In the genomic region with DNA sequence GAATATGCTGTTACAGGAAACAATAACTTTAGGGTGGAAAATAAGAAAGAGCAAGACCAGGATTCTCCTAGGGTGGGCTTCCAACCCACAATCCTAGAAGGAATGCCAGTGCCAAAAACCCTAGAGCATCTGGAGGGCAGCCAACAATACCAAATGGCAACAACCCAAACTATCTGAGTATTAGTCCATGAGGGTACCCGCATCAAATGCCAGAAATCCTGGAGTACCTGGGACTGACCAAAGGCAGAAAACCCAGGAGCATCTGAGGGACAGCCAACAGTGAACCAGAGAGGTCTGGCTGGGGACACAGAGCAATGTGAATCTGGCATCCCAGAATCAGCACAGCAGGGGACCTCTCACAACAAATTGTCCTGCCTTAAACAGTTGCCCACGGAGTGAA, we compare ENCODE assay signal across 40 cellular contexts.
"Had no signal": no experiment of that assay in that cellular context is flagged by ENCODE, and none has a peak within 500 bp of the region (broad histone marks: within the 10 kb centered on the region; RNA-seq: fewer than 3 reads in every experiment).

No MANE protein-coding gene starts in this region.

- FAIRE-seq: bronchial epithelial cell had no signal

- H3K4me1 ChIP-seq: ascending aorta, Peyer's patch, SJSA1 had no signal

- ATAC-seq: activated CD8-positive, alpha-beta memory T cell treated with anti-CD3 and anti-CD28 coated beads, Interleukin-2, amount 10 ng/mL, durations not matched to agents 7 days and 5 days; activated naive CD8-positive, alpha-beta T cell treated with anti-CD3 and anti-CD28 coated beads, Interleukin-2, amount 50 U/mL, for 24 hours; PC-3 had no signal

- H3K27ac Mint-ChIP-seq: activated CD4-positive, alpha-beta memory T cell treated with anti-CD3 and anti-CD28 coated beads, Interleukin-2, amount 10 ng/mL, durations not matched to agents 7 days and 5 days; activated CD8-positive, alpha-beta memory T cell treated with anti-CD3 and anti-CD28 coated beads, Interleukin-2, amount 10 ng/mL, durations not matched to agents 7 days and 5 days; activated naive CD4-positive, alpha-beta T cell treated with anti-CD3 and anti-CD28 coated beads, Interleukin-2, amount 10 ng/mL, durations not matched to agents 7 days and 5 days; activated naive CD8-positive, alpha-beta T cell; activated naive CD8-positive, alpha-beta T cell treated with anti-CD3 and anti-CD28 coated beads, Interleukin-2, amount 50 U/mL, for 24 hours; brain had no signal

- H3K27me3 ChIP-seq: ascending aorta, MG63, Peyer's patch, SJSA1 had no signal

- H3K4me3 ChIP-seq: ascending aorta, MG63, Peyer's patch, SJSA1 had no signal

- H3K4me1 Mint-ChIP-seq: activated CD4-positive, alpha-beta memory T cell treated with anti-CD3 and anti-CD28 coated beads, Interleukin-2, amount 10 ng/mL, durations not matched to agents 7 days and 5 days; activated CD8-positive, alpha-beta memory T cell treated with anti-CD3 and anti-CD28 coated beads, Interleukin-2, amount 10 ng/mL, durations not matched to agents 7 days and 5 days; activated naive CD4-positive, alpha-beta T cell treated with anti-CD3 and anti-CD28 coated beads, Interleukin-2, amount 10 ng/mL, durations not matched to agents 7 days and 5 days; activated naive CD8-positive, alpha-beta T cell treated with anti-CD3 and anti-CD28 coated beads, Interleukin-2, amount 50 U/mL, for 24 hours had no signal

- H3K27ac ChIP-seq: ascending aorta, Peyer's patch, SJSA1, WERI-Rb-1 had no signal

- H3K9me3 Mint-ChIP-seq: activated CD4-positive, alpha-beta memory T cell treated with anti-CD3 and anti-CD28 coated beads, Interleukin-2, amount 10 ng/mL, durations not matched to agents 7 days and 5 days; activated naive CD4-positive, alpha-beta T cell treated with anti-CD3 and anti-CD28 coated beads, Interleukin-2, amount 10 ng/mL, durations not matched to agents 7 days and 5 days; activated naive CD8-positive, alpha-beta T cell treated with anti-CD3 and anti-CD28 coated beads, Interleukin-2, amount 50 U/mL, for 24 hours had no signal

- H3K4me3 Mint-ChIP-seq: activated CD4-positive, alpha-beta memory T cell treated with anti-CD3 and anti-CD28 coated beads, Interleukin-2, amount 10 ng/mL, durations not matched to agents 7 days and 5 days; activated CD8-positive, alpha-beta memory T cell treated with anti-CD3 and anti-CD28 coated beads, Interleukin-2, amount 10 ng/mL, durations not matched to agents 7 days and 5 days; activated naive CD4-positive, alpha-beta T cell treated with anti-CD3 and anti-CD28 coated beads, Interleukin-2, amount 10 ng/mL, durations not matched to agents 7 days and 5 days; activated naive CD8-positive, alpha-beta T cell; activated naive CD8-positive, alpha-beta T cell treated with anti-CD3 and anti-CD28 coated beads, Interleukin-2, amount 50 U/mL, for 24 hours; brain had no signal

- DNase-seq: activated CD4-positive, alpha-beta memory T cell treated with anti-CD3 and anti-CD28 coated beads, Interleukin-2, amount 10 ng/mL, durations not matched to agents 7 days and 5 days; activated CD4-positive, alpha-beta T cell treated with anti-CD3 and anti-CD28 coated beads for 1 hour; activated CD4-positive, alpha-beta T cell treated with anti-CD3 and anti-CD28 coated beads for 48 hours; activated CD4-positive, CD25-positive, alpha-beta regulatory T cell; activated CD8-positive, alpha-beta memory T cell treated with anti-CD3 and anti-CD28 coated beads for 24 hours; activated CD8-positive, alpha-beta memory T cell treated with anti-CD3 and anti-CD28 coated beads, Interleukin-2, amount 10 ng/mL, durations not matched to agents 7 days and 5 days; activated CD8-positive, alpha-beta memory T cell treated with anti-CD3 and anti-CD28 coated beads, Interleukin-2, amount 50 U/mL, for 48 hours; activated effector memory CD4-positive, alpha-beta T cell treated with Interleukin-2 at 50 U/mL for 16 hours; activated naive CD4-positive, alpha-beta T cell treated with anti-CD3 and anti-CD28 coated beads, Interleukin-2, amount 10 ng/mL, durations not matched to agents 7 days and 5 days; activated naive CD8-positive, alpha-beta T cell treated with anti-CD3 and anti-CD28 coated beads, Interleukin-2, amount 50 U/mL, for 24 hours; activated T-cell treated with anti-CD3 and anti-CD28 coated beads, Interleukin-2, amount 50 U/mL, for 48 hours; amniotic stem cell; caudate nucleus; cerebellar nuclear complex; Kasumi-1; KG1; MG63; NCI-H1048; NCI-H1105 treated with DMSO at 0.1 percent for 48 hours; NCI-H1436 treated with DMSO at 0.1 percent for 48 hours; NCI-H1694 treated with DMSO at 0.1 percent for 48 hours; NCI-H2029; NCI-H510A; NCI-H526 treated with DMSO at 0.1 percent for 48 hours; NCI-H82; NK-92 treated with Interleukin-12 subunit alpha and Interleukin-12 subunit beta, amount 100 ng/mL, for 24 hours; PC-3; Peyer's patch; RPMI8226; SHP77 treated with DMSO at 0.1 percent for 48 hours; SW 1271; T-helper 1 cell; T-helper 2 cell; T-helper 9 cell; WERI-Rb-1 had no signal

- H3K36me3 ChIP-seq: ascending aorta, MG63, Peyer's patch, SJSA1, WERI-Rb-1 had no signal

- H3K27me3 Mint-ChIP-seq: activated CD4-positive, alpha-beta memory T cell treated with anti-CD3 and anti-CD28 coated beads, Interleukin-2, amount 10 ng/mL, durations not matched to agents 7 days and 5 days; activated CD8-positive, alpha-beta memory T cell treated with anti-CD3 and anti-CD28 coated beads, Interleukin-2, amount 10 ng/mL, durations not matched to agents 7 days and 5 days; activated naive CD4-positive, alpha-beta T cell treated with anti-CD3 and anti-CD28 coated beads, Interleukin-2, amount 10 ng/mL, durations not matched to agents 7 days and 5 days had no signal

- H3K9me3 ChIP-seq: ascending aorta, MG63, Peyer's patch, SJSA1 had no signal

- H3K36me3 Mint-ChIP-seq: activated CD8-positive, alpha-beta memory T cell treated with anti-CD3 and anti-CD28 coated beads, Interleukin-2, amount 10 ng/mL, durations not matched to agents 7 days and 5 days; activated naive CD4-positive, alpha-beta T cell treated with anti-CD3 and anti-CD28 coated beads, Interleukin-2, amount 10 ng/mL, durations not matched to agents 7 days and 5 days; activated naive CD8-positive, alpha-beta T cell; brain had no signal
